ENCODE assay signal across 25 cellular contexts in the genomic region with DNA sequence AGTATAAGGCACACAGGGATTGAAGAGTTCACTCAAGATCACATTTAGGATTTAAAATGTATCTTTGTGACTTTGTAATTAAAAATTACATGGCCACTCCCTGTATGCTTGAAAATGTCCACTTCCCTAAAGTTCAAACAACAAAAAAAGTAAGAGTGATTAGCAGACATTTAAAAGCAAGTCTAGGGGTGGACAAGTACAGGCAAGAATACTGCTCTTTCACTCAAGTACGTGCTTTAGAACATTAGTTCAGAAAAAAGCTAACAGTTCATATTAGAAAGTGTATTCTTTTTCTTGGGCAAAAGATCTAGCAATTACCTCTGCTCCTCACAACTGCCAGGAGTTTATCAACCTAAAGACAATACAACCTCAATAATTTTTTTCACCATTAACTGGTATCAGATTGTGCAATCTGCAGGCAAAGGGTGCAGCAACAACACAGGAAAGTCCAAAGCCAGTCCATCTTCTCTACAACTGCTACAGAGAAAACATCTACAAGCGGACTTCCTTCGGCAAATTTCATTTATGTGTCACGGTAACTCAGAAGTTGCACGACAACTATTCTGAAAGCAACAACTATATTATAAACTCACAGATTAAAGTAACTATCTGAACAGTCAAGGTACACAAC. TPM values are rescaled to one million over a fixed set of nuclear protein-coding genes. Genes with fewer than 3 reads are reported as not detected.
DNase-seq lines count a peak whose midpoint lies in the region; ATAC-seq and TF ChIP-seq lines count a peak whose summit lies in the region.
"Had no signal": no experiment of that assay in that cellular context is flagged by ENCODE, and none has a peak within 500 bp of the region (broad histone marks: within the 10 kb centered on the region; RNA-seq: fewer than 3 reads in every experiment).

No MANE protein-coding gene starts in this region.

- no peak overlapping the region for H3K4me3 ChIP-seq in epithelial cell of esophagus (ENCODE audit: low read length)
- H3K4me3 ChIP-seq: colonic mucosa, psoas muscle, uterus had no signal

- H3K27ac Mint-ChIP-seq in activated CD8-positive, alpha-beta T cell treated with anti-CD3 and anti-CD28 coated beads for 36 hours, result peak overlapping the region; percentile 3
- no peak overlapping the region for H3K27ac Mint-ChIP-seq in activated CD8-positive, alpha-beta T cell treated with anti-CD3 and anti-CD28 coated beads, Interleukin-2, amount 10 ng/mL, durations not matched to agents 7 days and 5 days
- H3K27ac Mint-ChIP-seq in osteocyte (ENCODE audit: unreplicated experiment), result peak overlapping the region; percentile 0

- peaks cover 72% of the 10 kb centered on the region for H3K36me3 Mint-ChIP-seq in activated CD8-positive, alpha-beta T cell treated with anti-CD3 and anti-CD28 coated beads for 36 hours (ENCODE audit: low read depth)
- peaks cover 80% of the 10 kb centered on the region for H3K36me3 Mint-ChIP-seq in activated CD8-positive, alpha-beta T cell treated with anti-CD3 and anti-CD28 coated beads, Interleukin-2, amount 10 ng/mL, durations not matched to agents 7 days and 5 days (ENCODE audit: low read depth)
- peaks cover 32% of the 10 kb centered on the region for H3K36me3 Mint-ChIP-seq in osteocyte (ENCODE audit: unreplicated experiment)

- no peak for ATAC-seq in activated CD8-positive, alpha-beta T cell treated with anti-CD3 and anti-CD28 coated beads for 36 hours
- ATAC-seq in activated CD8-positive, alpha-beta T cell treated with anti-CD3 and anti-CD28 coated beads, Interleukin-2, amount 10 ng/mL, durations not matched to agents 7 days and 5 days, result no peak
- ATAC-seq in GM18505 (IDR thresholded peaks at IDR 0.05; ENCODE audit: unreplicated experiment) (no peak), HG03520 (IDR thresholded peaks at IDR 0.05; ENCODE audit: unreplicated experiment) (no peak)

- intact Hi-C loops in activated CD8-positive, alpha-beta T cell treated with anti-CD3 and anti-CD28 coated beads for 36 hours (cut with micrococcal nuclease), result no loop called here

- TF ChIP-seq RAD21 in Ishikawa (IDR thresholded peaks at IDR 0.05; ENCODE audit: low read depth), result no peak

- POLR2A ChIA-PET in activated CD8-positive, alpha-beta T cell treated with anti-CD3 and anti-CD28 coated beads for 36 hours (lab: Charles Lee), result no interaction called here
- POLR2A ChIA-PET in activated CD8-positive, alpha-beta T cell treated with anti-CD3 and anti-CD28 coated beads, Interleukin-2, amount 10 ng/mL, durations not matched to agents 7 days and 5 days (lab: Charles Lee), result no interaction called here

- no peak for DNase-seq in activated CD8-positive, alpha-beta T cell treated with anti-CD3 and anti-CD28 coated beads for 36 hours
- DNase-seq in activated CD8-positive, alpha-beta T cell treated with anti-CD3 and anti-CD28 coated beads, Interleukin-2, amount 10 ng/mL, durations not matched to agents 7 days and 5 days, result no peak
- DNase-seq in epithelial cell of esophagus (ENCODE audit: low read depth) (peak; percentile 57), osteocyte (ENCODE audit: extremely low spot score, unreplicated experiment) (no peak), NCI-H2196 treated with DMSO at 0.1 percent for 48 hours (lab: John Stamatoyannopoulos, UW; ENCODE audit: unreplicated experiment) (no peak)
- DNase-seq: 8988T; activated naive CD4-positive, alpha-beta T cell treated with Interleukin-2 at 50 U/mL for 16 hours; activated T-cell treated with anti-CD3 and anti-CD28 coated beads, Interleukin-2, amount 50 U/mL, for 48 hours; amygdala; CD4-positive, CD25-positive, alpha-beta regulatory T cell; colonic mucosa; effector memory CD4-positive, alpha-beta T cell; EL; foreskin melanocyte; GOT3; NCI-H1105 treated with DMSO at 0.1 percent for 48 hours; NCI-H1930; NCI-H345; psoas muscle; stimulated activated naive CD4-positive, alpha-beta T cell treated with Interleukin-2 at 50 U/mL for 16 hours; T-helper 1 cell; uterus had no signal

- no peaks in the 10 kb centered on the region for H3K27me3 Mint-ChIP-seq in activated CD8-positive, alpha-beta T cell treated with anti-CD3 and anti-CD28 coated beads for 36 hours
- no peaks in the 10 kb centered on the region for H3K27me3 Mint-ChIP-seq in activated CD8-positive, alpha-beta T cell treated with anti-CD3 and anti-CD28 coated beads, Interleukin-2, amount 10 ng/mL, durations not matched to agents 7 days and 5 days (ENCODE audit: low read depth)
- H3K27me3 Mint-ChIP-seq in osteocyte (ENCODE audit: unreplicated experiment), result no peaks in the 10 kb centered on the region

- H3K4me3 Mint-ChIP-seq in activated CD8-positive, alpha-beta T cell treated with anti-CD3 and anti-CD28 coated beads for 36 hours, result no peak overlapping the region
- no peak overlapping the region for H3K4me3 Mint-ChIP-seq in activated CD8-positive, alpha-beta T cell treated with anti-CD3 and anti-CD28 coated beads, Interleukin-2, amount 10 ng/mL, durations not matched to agents 7 days and 5 days
- H3K4me3 Mint-ChIP-seq in osteocyte (ENCODE audit: unreplicated experiment), result no peak overlapping the region
- H3K4me3 Mint-ChIP-seq: CD4-positive, CD25-positive, alpha-beta regulatory T cell had no signal

- H3K9me3 Mint-ChIP-seq in activated CD8-positive, alpha-beta T cell treated with anti-CD3 and anti-CD28 coated beads for 36 hours, result peaks cover 5% of the 10 kb centered on the region
- peaks cover 7% of the 10 kb centered on the region for H3K9me3 Mint-ChIP-seq in activated CD8-positive, alpha-beta T cell treated with anti-CD3 and anti-CD28 coated beads, Interleukin-2, amount 10 ng/mL, durations not matched to agents 7 days and 5 days (ENCODE audit: insufficient read depth)
- peaks cover 7% of the 10 kb centered on the region for H3K9me3 Mint-ChIP-seq in osteocyte (ENCODE audit: unreplicated experiment)

- peaks cover 63% of the 10 kb centered on the region for H3K4me1 Mint-ChIP-seq in activated CD8-positive, alpha-beta T cell treated with anti-CD3 and anti-CD28 coated beads for 36 hours (ENCODE audit: low read depth)
- peaks cover 62% of the 10 kb centered on the region for H3K4me1 Mint-ChIP-seq in activated CD8-positive, alpha-beta T cell treated with anti-CD3 and anti-CD28 coated beads, Interleukin-2, amount 10 ng/mL, durations not matched to agents 7 days and 5 days (ENCODE audit: low read depth)
- peaks cover 6% of the 10 kb centered on the region for H3K4me1 Mint-ChIP-seq in osteocyte (ENCODE audit: unreplicated experiment)

- TF ChIP-seq EP300 in Ishikawa (IDR thresholded peaks at IDR 0.05; ENCODE audit: borderline replicate concordance), result no peak

- CTCF ChIA-PET in activated CD8-positive, alpha-beta T cell treated with anti-CD3 and anti-CD28 coated beads for 36 hours (lab: Charles Lee), result no interaction called here
- CTCF ChIA-PET in activated CD8-positive, alpha-beta T cell treated with anti-CD3 and anti-CD28 coated beads, Interleukin-2, amount 10 ng/mL, durations not matched to agents 7 days and 5 days (lab: Charles Lee), result no interaction called here

- TF ChIP-seq CTCF in activated CD8-positive, alpha-beta T cell treated with anti-CD3 and anti-CD28 coated beads for 36 hours (IDR thresholded peaks at IDR 0.05), result no peak
- TF ChIP-seq CTCF in epithelial cell of esophagus (IDR thresholded peaks at IDR 0.05; ENCODE audit: insufficient read depth, low read depth, low read length, missing control alignments), result no peak
- TF ChIP-seq CTCF in osteocyte (IDR thresholded peaks at IDR 0.05), result no peak

- no peak for TF ChIP-seq POLR2A in GM18505 (IDR thresholded peaks at IDR 0.05; ENCODE audit: borderline replicate concordance, extremely low read depth, insufficient read depth, insufficient read length)

TF ChIP-seq in Ishikawa, 13 proteins besides CTCF, POLR2A, EP300 and RAD21:
- TF ChIP-seq CEBPB (IDR thresholded peaks at IDR 0.05), result peak; percentile 40; the same call in 1 of the 2 replicates
- no peak for TF ChIP-seq YY1 (IDR thresholded peaks at IDR 0.05; ENCODE audit: low read depth)

RNA-seq across cellular contexts. Expression of gene CHSY1, which starts 18.1 kb away (rescaled TPM):
- 10 to 100 TPM; 57.9 to 58.3 TPM for total RNA-seq in activated CD8-positive, alpha-beta T cell treated with anti-CD3 and anti-CD28 coated beads for 36 hours
- 10 to 100 TPM; 44.6 to 46.4 TPM for total RNA-seq in activated CD8-positive, alpha-beta T cell treated with anti-CD3 and anti-CD28 coated beads, Interleukin-2, amount 10 ng/mL, durations not matched to agents 7 days and 5 days
- 39.7 and 41.1 TPM in 2 replicates for total RNA-seq in osteocyte

RNA-seq across cellular contexts. Expression of gene SELENOS, which starts 43.5 kb away (rescaled TPM):
- total RNA-seq in activated CD8-positive, alpha-beta T cell treated with anti-CD3 and anti-CD28 coated beads for 36 hours, result 10 to 100 TPM; 18.8 to 21.6 TPM
- total RNA-seq in activated CD8-positive, alpha-beta T cell treated with anti-CD3 and anti-CD28 coated beads, Interleukin-2, amount 10 ng/mL, durations not matched to agents 7 days and 5 days, result 10 to 100 TPM; 29.8 to 32.2 TPM
- 60.4 and 66.6 TPM in 2 replicates for total RNA-seq in osteocyte
